Comparison of ENCODE assay signal across 8 cellular contexts in genomic region chr6:34656378-34657036, GRCh38. TPM values are rescaled to one million over a fixed set of nuclear protein-coding genes. Genes with fewer than 3 reads are reported as not detected.
DNase-seq lines count a peak whose midpoint lies in the region; ATAC-seq and TF ChIP-seq lines count a peak whose summit lies in the region.

No MANE protein-coding gene starts in this region.

- intact Hi-C loops in activated B cell treated with CpG ODN at 0.5 μM for 24 hours (cut with micrococcal nuclease) (loop anchor here (2.0 to 5.0 kb wide), 3 partner anchors 16 to 100 kb away; partner anchors contain the start of genes ILRUN and SNRPC), esophagus muscularis mucosa (cut with DNase I) (no loop called here), ovary (cut with DNase I) (no loop called here)

- H3K27ac ChIP-seq in esophagus muscularis mucosa (replicated peaks in 1 of 4) (peak overlapping the region; percentile 84 to 89 (median 87)), ovary (peak overlapping the region; percentile 65 to 79)

- H3K4me1 Mint-ChIP-seq in activated B cell treated with CpG ODN at 0.5 μM for 24 hours, result peaks cover 58% of the 10 kb centered on the region

- H3K27me3 ChIP-seq in esophagus muscularis mucosa, result no peaks in the 10 kb centered on the region
- no peaks in the 10 kb centered on the region for H3K27me3 ChIP-seq in ovary

- H3K36me3 Mint-ChIP-seq in activated B cell treated with CpG ODN at 0.5 μM for 24 hours (ENCODE audit: low read depth), result peaks cover 22% of the 10 kb centered on the region

- POLR2A ChIA-PET in activated B cell treated with CpG ODN at 0.5 μM for 24 hours (lab: Charles Lee), result interaction anchor here (0.9 to 6.3 kb wide), 9 partner anchors 8 to 419 kb away, joined by 3 to 87 read pairs (median 3); partner anchors contain the start of genes HMGA1, ILRUN and SNRPC

- H3K27me3 Mint-ChIP-seq in activated B cell treated with CpG ODN at 0.5 μM for 24 hours, result no peaks in the 10 kb centered on the region

- DNase-seq in AG10803 (ENCODE audit: low read depth) (peak; percentile 81), NCI-H146 treated with DMSO at 0.1 percent for 48 hours (lab: John Stamatoyannopoulos, UW; ENCODE audit: unreplicated experiment) (peak; percentile 99), activated B cell treated with CpG ODN at 0.5 μM for 24 hours (no peak), esophagus muscularis mucosa (ENCODE audit: extremely low spot score) (no peak), ovary (no peak), kidney glomerular epithelial cell (lab: John Stamatoyannopoulos, UW) (no peak)

- H3K4me3 ChIP-seq in AG10803 (ENCODE audit: low read length), result peak overlapping the region; percentile 66
- peak overlapping the region; percentile 31 to 60 (median 51) for H3K4me3 ChIP-seq in esophagus muscularis mucosa
- peak overlapping the region; percentile 26 for H3K4me3 ChIP-seq in ovary

- H3K36me3 ChIP-seq in esophagus muscularis mucosa, result peaks cover 0 to 14% (median 9%) of the 10 kb centered on the region in 4 donors
- H3K36me3 ChIP-seq in ovary, result no peaks in the 10 kb centered on the region

- no peaks in the 10 kb centered on the region for H3K9me3 ChIP-seq in esophagus muscularis mucosa
- no peaks in the 10 kb centered on the region for H3K9me3 ChIP-seq in ovary

- no peak for TF ChIP-seq CTCF in AG10803 (conservative IDR thresholded peaks at IDR 0.05; ENCODE audit: low read length)
- no peak for TF ChIP-seq CTCF in activated B cell treated with CpG ODN at 0.5 μM for 24 hours (IDR thresholded peaks at IDR 0.05)
- TF ChIP-seq CTCF in esophagus muscularis mucosa (IDR thresholded peaks at IDR 0.05), result no peak
- no peak for TF ChIP-seq CTCF in ovary (IDR thresholded peaks at IDR 0.05)

- TF ChIP-seq EP300 in esophagus muscularis mucosa (IDR thresholded peaks at IDR 0.05) (no peak), ovary (IDR thresholded peaks at IDR 0.05) (no peak)

- CTCF ChIA-PET in activated B cell treated with CpG ODN at 0.5 μM for 24 hours (lab: Charles Lee), result interaction anchor here (0.7 kb wide), 1 partner anchor 125 kb away, joined by 3 read pairs; no protein-coding TSS in a partner anchor

- peaks cover 33 to 54% (median 46%) of the 10 kb centered on the region in 4 donors for H3K4me1 ChIP-seq in esophagus muscularis mucosa
- peaks cover 10% of the 10 kb centered on the region for H3K4me1 ChIP-seq in ovary (ENCODE audit: insufficient read depth)

- ATAC-seq in GM18511 (IDR thresholded peaks at IDR 0.05; ENCODE audit: unreplicated experiment) (peak; percentile 93), HG02852 (IDR thresholded peaks at IDR 0.05; ENCODE audit: unreplicated experiment) (peak; percentile 89), activated B cell treated with CpG ODN at 0.5 μM for 24 hours (ENCODE audit: low read depth) (peak; percentile 79)

- WGBS in esophagus muscularis mucosa, result 34% methylated on average over 5 of the region's 5 CpGs
- 18 to 26% (median 19%) methylated on average over 5 of the region's 5 CpGs for WGBS in ovary, 3 donors

- no peaks in the 10 kb centered on the region for H3K9me3 Mint-ChIP-seq in activated B cell treated with CpG ODN at 0.5 μM for 24 hours

- peak overlapping the region; percentile 74 for H3K4me3 Mint-ChIP-seq in activated B cell treated with CpG ODN at 0.5 μM for 24 hours

- peak overlapping the region; percentile 92 for H3K27ac Mint-ChIP-seq in activated B cell treated with CpG ODN at 0.5 μM for 24 hours

- no peak for TF ChIP-seq POLR2A in esophagus muscularis mucosa (IDR thresholded peaks at IDR 0.05; ENCODE audit: low read depth)
- TF ChIP-seq POLR2A in ovary (IDR thresholded peaks at IDR 0.05), result no peak

RNA-seq across cellular contexts. Expression of gene ILRUN, which starts 40.1 kb away (rescaled TPM):
- total RNA-seq in activated B cell treated with CpG ODN at 0.5 μM for 24 hours (71.0 and 84.4 TPM in 2 replicates), esophagus muscularis mucosa (100 to 1,000 TPM in 3 of 4 donors, 10 to 100 TPM in 1; 88.8 to 109 (median 104) TPM), ovary (10 to 100 TPM; 29.4 to 59.8 (median 47.6) TPM)
- polyA plus RNA-seq in ovary, result 10 to 100 TPM; 40.2 to 86.5 TPM

Comparison
In these comparisons a context has a peak if more than half of its experiments do, and no peak if none do; other contexts are left out.
1. DNase-seq: peak in AG10803 (single experiment) and NCI-H146 treated with DMSO at 0.1 percent for 48 hours (single experiment); none in activated B cell treated with CpG ODN at 0.5 μM for 24 hours (single experiment), esophagus muscularis mucosa (single experiment), ovary (0 of 5) and kidney glomerular epithelial cell (single experiment).
2. Peak in every context shown above with its lines, with median percentiles within 50 percentile points of each other: H3K4me3 ChIP-seq and ATAC-seq.